ENCODE assay signal across 17 cellular contexts in genomic region chr10:97853006-97853405, GRCh38. TPM values are rescaled to one million over a fixed set of nuclear protein-coding genes. Genes with fewer than 3 reads are reported as not detected.
DNase-seq lines count a peak whose midpoint lies in the region; ATAC-seq, FAIRE-seq and TF ChIP-seq lines count a peak whose summit lies in the region.
"Had no signal": no experiment of that assay in that cellular context is flagged by ENCODE, and none has a peak within 500 bp of the region (broad histone marks: within the 10 kb centered on the region; RNA-seq: fewer than 3 reads in every experiment).

No MANE protein-coding gene starts in this region.

- TF ChIP-seq CTCF in astrocyte (IDR thresholded peaks at IDR 0.05; ENCODE audit: insufficient read depth, low read depth, low read length) (no peak), heart right ventricle (IDR thresholded peaks at IDR 0.05) (no peak)

- DNase-seq in H54 (ENCODE audit: insufficient read length, low spot score) (peak; percentile 56), astrocyte (ENCODE audit: low read depth) (no peak), neuronal stem cell (ENCODE audit: low spot score) (no peak), Right ventricle myocardium inferior (ENCODE audit: missing footprints) (no peak), heart right ventricle (no peak)
- DNase-seq: ACHN; AML-193; CD8-positive, alpha-beta memory T cell; DMS79 treated with DMSO at 0.1 percent for 48 hours; GM23248; KBM-7; NCI-H1436; NCI-H2029 treated with DMSO at 0.1 percent for 48 hours; NCI-H510A treated with DMSO at 0.1 percent for 48 hours had no signal

- no peak overlapping the region for H3K27ac ChIP-seq in BLaER1 treated with 17β-estradiol and CSF1 and Interleukin-3, amounts not matched to agents 10 nM and 100 nM
- H3K27ac ChIP-seq in astrocyte (ENCODE audit: low read depth, low read length) (no peak overlapping the region), neuronal stem cell (replicated peaks; ENCODE audit: low read length) (no peak overlapping the region), heart right ventricle (no peak overlapping the region)
- H3K27ac ChIP-seq: GM23248 had no signal

- H3K79me1 ChIP-seq in neuronal stem cell (ENCODE audit: low read depth, low read length) = peaks cover 1% of the 10 kb centered on the region

- no peak overlapping the region for H4K8ac ChIP-seq in neuronal stem cell (ENCODE audit: low read depth, low read length)

- no peak overlapping the region for H3K4ac ChIP-seq in neuronal stem cell (ENCODE audit: low read length)

- no peak overlapping the region for H2BK5ac ChIP-seq in neuronal stem cell (ENCODE audit: low read length)

- peaks cover 26 to 75% (median 47%) of the 10 kb centered on the region in 10 experiments for H3K4me1 ChIP-seq in BLaER1 treated with 17β-estradiol and CSF1 and Interleukin-3, amounts not matched to agents 10 nM and 100 nM
- H3K4me1 ChIP-seq in astrocyte (ENCODE audit: insufficient read depth, low read length) (no peaks in the 10 kb centered on the region), neuronal stem cell (ENCODE audit: control insufficient read depth in 2 of 2, insufficient read depth in 1 of 2, low read depth in 1 of 2, low read length in 2 of 2) (peaks cover 0 to 3% of the 10 kb centered on the region in 2 donors), heart right ventricle (peaks cover 0 to 13% (median 5%) of the 10 kb centered on the region in 9 donors)

- H3K27me3 Mint-ChIP-seq in astrocyte (ENCODE audit: low read depth, unreplicated experiment) = peaks cover 53% of the 10 kb centered on the region
- H3K27me3 Mint-ChIP-seq: CD8-positive, alpha-beta memory T cell had no signal

- no peak overlapping the region for H2BK120ac ChIP-seq in neuronal stem cell (ENCODE audit: low read depth, low read length)

- no peak overlapping the region for H3K23ac ChIP-seq in neuronal stem cell (ENCODE audit: low read depth, low read length, poor library complexity)

- FAIRE-seq in H54 (lab: Jason Lieb, UNC) = no peak
- FAIRE-seq in astrocyte (lab: Jason Lieb, UNC) = no peak
- FAIRE-seq: G401.6 had no signal

- H3K18ac ChIP-seq in neuronal stem cell (ENCODE audit: low read length) = no peak overlapping the region

- WGBS in neuronal stem cell (ENCODE audit: extremely low coverage in 2 of 2, insufficient read length in 2 of 2, insufficient replicate concordance in 1 of 2), 2 donors = no CpG with 5 or more reads among the region's 4 CpGs
- WGBS in heart right ventricle, 2 donors = 71 to 80% methylated on average over 4 of the region's 4 CpGs

- H4K20me1 ChIP-seq in BLaER1 treated with 17β-estradiol and CSF1 and Interleukin-3, amounts not matched to agents 10 nM and 100 nM = peaks cover 0 to 18% (median 6%) of the 10 kb centered on the region in 11 experiments; a peak in 10 of 22 replicates
- H4K20me1 ChIP-seq in astrocyte (ENCODE audit: insufficient read depth, low read length) = no peaks in the 10 kb centered on the region

- no peaks in the 10 kb centered on the region for H3K36me3 Mint-ChIP-seq in astrocyte (ENCODE audit: low read depth, unreplicated experiment)

- no peaks in the 10 kb centered on the region for H3K9me3 Mint-ChIP-seq in astrocyte (ENCODE audit: unreplicated experiment)
- H3K9me3 Mint-ChIP-seq: CD8-positive, alpha-beta memory T cell had no signal

- H3K4me3 ChIP-seq in BLaER1 treated with 17β-estradiol and CSF1 and Interleukin-3, amounts not matched to agents 10 nM and 100 nM = no peak overlapping the region
- H3K4me3 ChIP-seq in astrocyte (ENCODE audit: insufficient read depth, low read depth, low read length) (no peak overlapping the region), neuronal stem cell (ENCODE audit: low read length in 2 of 2) (no peak overlapping the region), heart right ventricle (no peak overlapping the region)
- H3K4me3 ChIP-seq: GM23248 had no signal

- no peak overlapping the region for H2AK5ac ChIP-seq in neuronal stem cell (ENCODE audit: low read depth, low read length)

- H2BK15ac ChIP-seq in neuronal stem cell (ENCODE audit: low read length) = no peak overlapping the region

- intact Hi-C loops in Right ventricle myocardium inferior (cut with DNase I) (no loop called here), heart right ventricle (cut with DNase I) (no loop called here)

- peak overlapping the region; percentile 14 for H3K14ac ChIP-seq in neuronal stem cell (ENCODE audit: low read length)

- H3K79me2 ChIP-seq in astrocyte (ENCODE audit: insufficient read depth, low read length) = no peaks in the 10 kb centered on the region

- H3K27ac Mint-ChIP-seq in astrocyte (ENCODE audit: unreplicated experiment) = no peak overlapping the region

- no peak overlapping the region for H3K9ac ChIP-seq in BLaER1 treated with 17β-estradiol and CSF1 and Interleukin-3, amounts not matched to agents 10 nM and 100 nM
- H3K9ac ChIP-seq in astrocyte (ENCODE audit: low read length) = no peak overlapping the region
- H3K9ac ChIP-seq in neuronal stem cell (ENCODE audit: low read depth, low read length, poor library complexity) = no peak overlapping the region
- H3K9ac ChIP-seq: GM23248 had no signal

- H4K91ac ChIP-seq in neuronal stem cell (ENCODE audit: low read depth, low read length, poor library complexity) = no peak overlapping the region

- peak overlapping the region in 7 of 11 experiments; percentile 13 to 87 (median 80); a peak in 10 of 22 replicates for H3K4me2 ChIP-seq in BLaER1 treated with 17β-estradiol and CSF1 and Interleukin-3, amounts not matched to agents 10 nM and 100 nM
- H3K4me2 ChIP-seq in astrocyte (ENCODE audit: low read length) (no peak overlapping the region), neuronal stem cell (ENCODE audit: insufficient read depth, low read length, poor library complexity, severe bottlenecking) (no peak overlapping the region)

- H3K36me3 ChIP-seq in BLaER1 treated with 17β-estradiol and CSF1 and Interleukin-3, amounts not matched to agents 10 nM and 100 nM = no peaks in the 10 kb centered on the region
- no peaks in the 10 kb centered on the region for H3K36me3 ChIP-seq in astrocyte (ENCODE audit: insufficient read depth, low read length)
- H3K36me3 ChIP-seq in neuronal stem cell (replicated peaks in 1 of 2; ENCODE audit: control insufficient read depth in 2 of 2, insufficient read depth in 2 of 2, low read length in 2 of 2) = no peaks in the 10 kb centered on the region
- H3K36me3 ChIP-seq in heart right ventricle = no peaks in the 10 kb centered on the region

- no peak for TF ChIP-seq POLR2A in H54 (IDR thresholded peaks at IDR 0.05; ENCODE audit: low read depth, low read length)

- H3K27me3 ChIP-seq in BLaER1 treated with 17β-estradiol and CSF1 and Interleukin-3, amounts not matched to agents 10 nM and 100 nM = peaks cover 7 to 27% (median 13%) of the 10 kb centered on the region in 11 experiments; a peak in 20 of 22 replicates
- H3K27me3 ChIP-seq in astrocyte (ENCODE audit: insufficient read depth, low read length) (peaks cover 48% of the 10 kb centered on the region), neuronal stem cell (ENCODE audit: control insufficient read depth in 3 of 3, insufficient read depth in 3 of 3, low read depth in 1 of 3, low read length in 3 of 3) (peaks cover 0 to 34% (median 32%) of the 10 kb centered on the region in 3 experiments), heart right ventricle (peaks cover 4 to 63% (median 37%) of the 10 kb centered on the region in 7 donors)

- H3K4me3 Mint-ChIP-seq in astrocyte (ENCODE audit: unreplicated experiment) = peak overlapping the region; percentile 10

- H2BK12ac ChIP-seq in neuronal stem cell (ENCODE audit: low read length) = no peak overlapping the region

- H2AFZ ChIP-seq in astrocyte (ENCODE audit: low read depth, low read length) (no peak overlapping the region), neuronal stem cell (ENCODE audit: low read length) (no peak overlapping the region)
- H2AFZ ChIP-seq: GM23248 had no signal

- H3K9me3 ChIP-seq in BLaER1 treated with 17β-estradiol and CSF1 and Interleukin-3, amounts not matched to agents 10 nM and 100 nM (replicated peaks in 1 of 11) = no peaks in the 10 kb centered on the region
- H3K9me3 ChIP-seq in astrocyte (ENCODE audit: insufficient read depth, low read depth, low read length) = no peaks in the 10 kb centered on the region
- peaks cover 0 to 3% of the 10 kb centered on the region in 2 donors for H3K9me3 ChIP-seq in neuronal stem cell (replicated peaks in 1 of 2; ENCODE audit: control insufficient read depth in 2 of 2, insufficient read depth in 1 of 2, low read depth in 1 of 2, low read length in 2 of 2)
- no peaks in the 10 kb centered on the region for H3K9me3 ChIP-seq in heart right ventricle

- no peak for ATAC-seq in Right ventricle myocardium inferior
- ATAC-seq in heart right ventricle = no peak
- no peak for ATAC-seq in GM18511 (IDR thresholded peaks at IDR 0.05; ENCODE audit: unreplicated experiment)

- H3K4me1 Mint-ChIP-seq in astrocyte (ENCODE audit: low read depth, unreplicated experiment) = peaks cover 3% of the 10 kb centered on the region

RNA-seq across cellular contexts. Expression of gene GOLGA7B, which starts 3.4 kb away (rescaled TPM):
- total RNA-seq in astrocyte = 0.16 TPM in 1 of 2 replicates, not detected in the other
- polyA plus RNA-seq in neuronal stem cell (2013, experiment 1 of 2) = under 0.01 TPM
- 0.01 TPM for polyA plus RNA-seq in neuronal stem cell (2013, experiment 2 of 2)
- 0.08 TPM for total RNA-seq in Right ventricle myocardium inferior
- total RNA-seq in heart right ventricle = 1 to 10 TPM in 1 of 10 donors, under 1 TPM in 9; 0.05 to 1.0 (median 0.24) TPM
- under 1 TPM; 0.09 to 0.59 TPM for polyA plus RNA-seq in heart right ventricle
- total RNA-seq: GM23248 had no signal
- polyA plus RNA-seq: GM23248 had no signal

Comparison
In these comparisons a context has a peak if more than half of its experiments do, and no peak if none do; other contexts are left out.
1. H3K4me2 ChIP-seq: peak in BLaER1 treated with 17β-estradiol and CSF1 and Interleukin-3, amounts not matched to agents 10 nM and 100 nM (7 of 11); none in astrocyte (single experiment) and neuronal stem cell (single experiment).